Comparison of ENCODE assay signal across 19 cellular contexts in genomic region chr16:73339821-73340220, GRCh38.
DNase-seq lines count a peak whose midpoint lies in the region; ATAC-seq lines count a peak whose summit lies in the region.
"Had no signal": no experiment of that assay in that cellular context is flagged by ENCODE, and none has a peak within 500 bp of the region (broad histone marks: within the 10 kb centered on the region; RNA-seq: fewer than 3 reads in every experiment).

No MANE protein-coding gene starts in this region.

- intact Hi-C loops in left colon (cut with DNase I, micrococcal nuclease), result no loop called here

- no peak overlapping the region for H3K27ac ChIP-seq in caudate nucleus (ENCODE audit: low read depth, low read length)
- H3K27ac ChIP-seq: PC-9, RWPE1 had no signal

- peak; percentile 58 for DNase-seq in NCI-H1092 (lab: John Stamatoyannopoulos, UW)
- DNase-seq in NCI-H1092 treated with DMSO at 0.1 percent for 48 hours (lab: John Stamatoyannopoulos, UW), result no peak
- peak; percentile 71 for DNase-seq in DMS153 treated with DMSO at 0.1 percent for 48 hours (lab: John Stamatoyannopoulos, UW; ENCODE audit: unreplicated experiment)
- peak; percentile 58 to 75 for DNase-seq in NCI-H526 (lab: John Stamatoyannopoulos, UW)
- no peak for DNase-seq in left colon
- no peak for DNase-seq in activated CD4-positive, alpha-beta T cell treated with anti-CD3 and anti-CD28 coated beads, Interleukin-2, amount 50 U/mL, for 4 hours
- no peak for DNase-seq in caudate nucleus (lab: John Stamatoyannopoulos, UW)
- DNase-seq: 8988T, GOT3, KBM-7, NCI-H1436 treated with DMSO at 0.1 percent for 48 hours, NCI-H226, PC-9, SIG-M5, T-helper 1 cell had no signal

- ATAC-seq in left colon (peak; percentile 74), HG03378 (IDR thresholded peaks at IDR 0.05; ENCODE audit: unreplicated experiment) (no peak)
- ATAC-seq: HepG2, SK-N-SH treated with all-trans-retinoic acid at 6 μM for 48 hours had no signal

Comparison
In these comparisons a context has a peak if more than half of its experiments do, and no peak if none do; other contexts are left out.
1. DNase-seq: peak in NCI-H1092 (single experiment), DMS153 treated with DMSO at 0.1 percent for 48 hours (single experiment) and NCI-H526 (2 of 2); none in NCI-H1092 treated with DMSO at 0.1 percent for 48 hours (single experiment), left colon (0 of 2), activated CD4-positive, alpha-beta T cell treated with anti-CD3 and anti-CD28 coated beads, Interleukin-2, amount 50 U/mL, for 4 hours (0 of 2) and caudate nucleus (0 of 61).